ENCODE assay signal across 18 cellular contexts in the genomic region with DNA sequence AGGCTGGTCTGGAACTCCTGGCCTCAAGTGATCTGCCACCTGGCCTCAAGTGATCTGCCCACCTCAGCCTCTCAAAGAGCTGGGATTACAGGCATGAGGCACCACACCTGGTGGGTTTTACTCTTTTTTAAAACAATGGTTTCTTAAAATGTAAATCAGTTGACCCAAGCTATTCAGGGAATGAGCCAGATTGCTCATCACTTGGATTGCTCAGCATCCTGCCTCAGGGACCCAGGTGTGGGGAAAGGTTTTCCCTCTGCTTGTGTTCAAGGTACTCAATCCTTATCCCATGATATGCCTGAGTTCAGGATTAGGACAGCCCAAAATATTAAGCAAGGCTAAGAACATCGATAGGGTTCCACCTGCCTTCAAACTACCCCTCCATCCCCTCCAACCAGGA.
DNase-seq lines count a peak whose midpoint lies in the region; ATAC-seq and TF ChIP-seq lines count a peak whose summit lies in the region.
"Had no signal": no experiment of that assay in that cellular context is flagged by ENCODE, and none has a peak within 500 bp of the region (broad histone marks: within the 10 kb centered on the region; RNA-seq: fewer than 3 reads in every experiment).

No MANE protein-coding gene starts in this region.

- no TSS peak for BruUV-seq in PC-3 (replicated peaks; lab: Mats Ljungman, UMichigan)

- H3K9me3 ChIP-seq in PC-3 (ENCODE audit: low read length), result no peaks in the 10 kb centered on the region
- H3K9me3 ChIP-seq in stomach, result peaks cover 0 to 12% (median 5%) of the 10 kb centered on the region in 4 donors

- no peaks in the 10 kb centered on the region for H3K9me2 ChIP-seq in PC-3 (replicated peaks; ENCODE audit: low read length)

- DNase-seq in PC-3 (peak; percentile 40), epithelial cell of esophagus (ENCODE audit: low read depth) (peak; percentile 81), kidney tubule cell (ENCODE audit: low spot score) (peak; percentile 57), stomach (no peak), dedifferentiated amniotic fluid mesenchymal stem cell (ENCODE audit: extremely low spot score) (no peak), globus pallidus (ENCODE audit: low spot score) (no peak), middle frontal gyrus (ENCODE audit: extremely low spot score, low spot score) (no peak)
- DNase-seq: CD8-positive, alpha-beta memory T cell; GOT3; HCEC 1CT; KG1; NCI-H1105; NCI-H2029 treated with DMSO at 0.1 percent for 48 hours; NCI-H345; NCI-H524; NCI-H82 had no signal

- WGBS in stomach, 5 donors, result 58 to 90% (median 73%) methylated on average over 1 of the region's 1 CpG

- TF ChIP-seq CTCF in PC-3 (conservative IDR thresholded peaks at IDR 0.05; ENCODE audit: low read depth, low read length), result no peak
- no peak for TF ChIP-seq CTCF in epithelial cell of esophagus (IDR thresholded peaks at IDR 0.05; ENCODE audit: insufficient read depth, low read depth, low read length, missing control alignments)
- no peak for TF ChIP-seq CTCF in stomach (IDR thresholded peaks at IDR 0.05)

- CTCF ChIA-PET in PC-3 (lab: Charles Lee), result no interaction called here

- H3K4me2 ChIP-seq in PC-3 (ENCODE audit: low read length), result no peak overlapping the region

- ATAC-seq in PC-3, result no peak
- ATAC-seq: Right ventricle myocardium inferior had no signal

- TF ChIP-seq POLR2A in stomach (IDR thresholded peaks at IDR 0.05), result no peak

- H3K36me3 ChIP-seq in PC-3 (ENCODE audit: low read depth, low read length) (no peaks in the 10 kb centered on the region), stomach (no peaks in the 10 kb centered on the region)

- no peaks in the 10 kb centered on the region for H3F3A ChIP-seq in PC-3 (ENCODE audit: low read length, unreplicated experiment)

- no peaks in the 10 kb centered on the region for H3K79me2 ChIP-seq in PC-3 (ENCODE audit: low read length)

- no peak overlapping the region for H3K9ac ChIP-seq in PC-3 (ENCODE audit: low read length)

- peaks cover 14% of the 10 kb centered on the region for H3K4me1 ChIP-seq in PC-3 (ENCODE audit: insufficient read depth, low read length)
- peaks cover 7 to 13% (median 9%) of the 10 kb centered on the region in 4 donors for H3K4me1 ChIP-seq in stomach

- no peak overlapping the region for H3K27ac ChIP-seq in PC-3 (ENCODE audit: low read length)
- peak overlapping the region in 4 of 5 donors; percentile 5 to 92 (median 82) for H3K27ac ChIP-seq in stomach
- H3K27ac ChIP-seq: HL-60 had no signal

- H3K4me3 ChIP-seq in PC-3 (ENCODE audit: low read length), result no peak overlapping the region
- no peak overlapping the region for H3K4me3 ChIP-seq in epithelial cell of esophagus (ENCODE audit: low read length)
- no peak overlapping the region for H3K4me3 ChIP-seq in stomach

- H2AFZ ChIP-seq in PC-3 (ENCODE audit: low read length), result no peak overlapping the region

- no peaks in the 10 kb centered on the region for H4K20me1 ChIP-seq in PC-3 (ENCODE audit: low read length)

- intact Hi-C loops in PC-3 (cut with micrococcal nuclease) (no loop called here), stomach (cut with DNase I; ENCODE audit: low total_unique reads) (no loop called here)

- POLR2A ChIA-PET in PC-3 (lab: Charles Lee; ENCODE audit: unreplicated experiment), result no interaction called here

- H3K27me3 ChIP-seq in PC-3 (ENCODE audit: low read length) (no peaks in the 10 kb centered on the region), stomach (no peaks in the 10 kb centered on the region)

- no peak for TF ChIP-seq EP300 in stomach (IDR thresholded peaks at IDR 0.05)

Comparison
In these comparisons a context has a peak if more than half of its experiments do, and no peak if none do; other contexts are left out.
1. DNase-seq: peak in PC-3 (single experiment), epithelial cell of esophagus (single experiment) and kidney tubule cell (single experiment); none in stomach (single experiment), dedifferentiated amniotic fluid mesenchymal stem cell (single experiment), globus pallidus (single experiment) and middle frontal gyrus (single experiment).